ENCODE assay signal across 15 cellular contexts in genomic region chr6:105902401-105903031, GRCh38.
DNase-seq lines count a peak whose midpoint lies in the region; ATAC-seq and TF ChIP-seq lines count a peak whose summit lies in the region.
"Had no signal": no experiment of that assay in that cellular context is flagged by ENCODE, and none has a peak within 500 bp of the region (broad histone marks: within the 10 kb centered on the region; RNA-seq: fewer than 3 reads in every experiment).

No MANE protein-coding gene starts in this region.

- H3K27ac ChIP-seq in HEK293 (ENCODE audit: extremely low read depth, low read depth, low read length) (no peak overlapping the region), OCI-LY7 (ENCODE audit: low read depth, low read length, poor library complexity, severe bottlenecking) (peak overlapping the region; percentile 77)

- H4K20me1 ChIP-seq in OCI-LY7 (ENCODE audit: insufficient read depth, low read length): no peaks in the 10 kb centered on the region

- peak; percentile 62 for DNase-seq in AG20443 (ENCODE audit: low spot score)
- peak; percentile 83 for DNase-seq in OCI-LY7 (ENCODE audit: low spot score)
- peak; percentile 74 to 76 for DNase-seq in foreskin fibroblast
- no peak for DNase-seq in posterior cingulate gyrus
- DNase-seq in NCI-H2029 (lab: John Stamatoyannopoulos, UW): no peak
- DNase-seq: activated naive CD4-positive, alpha-beta T cell treated with anti-CD3 and anti-CD28 coated beads, Interleukin-2, amount 50 U/mL, for 16 hours; BE2C; H9; mucosa of descending colon; NCI-H187 treated with DMSO at 0.1 percent for 48 hours; stimulated activated CD4-positive, alpha-beta T cell treated with anti-CD3 and anti-CD28 coated beads, Interleukin-4, amount 100 ng/mL, for 4 hours; stimulated activated naive CD4-positive, alpha-beta T cell treated with Interleukin-2 at 50 U/mL for 16 hours had no signal

- H3K4me1 ChIP-seq in HEK293 (ENCODE audit: control insufficient read depth, insufficient read depth, low read length): no peaks in the 10 kb centered on the region
- peaks cover 78% of the 10 kb centered on the region for H3K4me1 ChIP-seq in OCI-LY7 (ENCODE audit: insufficient read depth, low read length, poor library complexity, severe bottlenecking)
- H3K4me1 ChIP-seq: BE2C had no signal

- no TSS peak for BruUV-seq in OCI-LY7 (replicated peaks; lab: Mats Ljungman, UMichigan)

- no peaks in the 10 kb centered on the region for H3K9me3 ChIP-seq in HEK293 (ENCODE audit: control insufficient read depth, insufficient read depth, low read depth, low read length)
- no peaks in the 10 kb centered on the region for H3K9me3 ChIP-seq in OCI-LY7 (ENCODE audit: low read length)
- H3K9me3 ChIP-seq: BE2C, mucosa of descending colon had no signal

- H3K4me3 ChIP-seq in HEK293 (ENCODE audit: low read depth, low read length): no peak overlapping the region
- H3K4me3 ChIP-seq in OCI-LY7 (ENCODE audit: low read depth, low read length, poor library complexity, severe bottlenecking): peak overlapping the region; percentile 33
- no peak overlapping the region for H3K4me3 ChIP-seq in foreskin fibroblast (ENCODE audit: low read depth in 1 of 2, low read length in 2 of 2)
- H3K4me3 ChIP-seq: mucosa of descending colon had no signal

- H3K4me2 ChIP-seq in OCI-LY7 (ENCODE audit: low read length): peak overlapping the region; percentile 50

- no peak for TF ChIP-seq CTCF in HEK293 (tag by site-specific recombination; IDR thresholded peaks at IDR 0.05)
- TF ChIP-seq CTCF in OCI-LY7 (conservative IDR thresholded peaks at IDR 0.05; ENCODE audit: low read length): no peak
- TF ChIP-seq CTCF in foreskin fibroblast (IDR thresholded peaks at IDR 0.05; ENCODE audit: low read depth, low read length): no peak

- CTCF ChIA-PET in HEK293 (lab: Yijun Ruan, JAX) (interaction anchor here (0.6 kb wide), 2 partner anchors 31 to 471 kb away, joined by 3 read pairs; no protein-coding TSS in a partner anchor), OCI-LY7 (lab: Charles Lee; ENCODE audit: unreplicated experiment) (no interaction called here)

- H2AFZ ChIP-seq in OCI-LY7 (ENCODE audit: low read length): peak overlapping the region; percentile 68

- POLR2A ChIA-PET in HEK293 (lab: Yijun Ruan, JAX) (no interaction called here), OCI-LY7 (lab: Charles Lee) (interaction anchor here (0.7 to 1.6 kb wide), 7 partner anchors 8 to 89 kb away, joined by 3 to 6 read pairs (median 4); no protein-coding TSS in a partner anchor)

- H3K36me3 ChIP-seq in HEK293 (ENCODE audit: control insufficient read depth in 2 of 2, insufficient read depth in 1 of 2, low read length in 2 of 2) (no peaks in the 10 kb centered on the region), OCI-LY7 (ENCODE audit: insufficient read depth, low read length) (no peaks in the 10 kb centered on the region; the same call in 1 of the 2 replicates)
- H3K36me3 ChIP-seq: BE2C had no signal

- intact Hi-C loops in OCI-LY7 (cut with micrococcal nuclease; ENCODE audit: unreplicated experiment) (no loop called here), posterior cingulate gyrus (cut with DNase I) (no loop called here)

- H3K79me2 ChIP-seq in OCI-LY7 (ENCODE audit: insufficient read depth, low read depth, low read length): no peaks in the 10 kb centered on the region

- ATAC-seq in HG02571 (IDR thresholded peaks at IDR 0.05; ENCODE audit: unreplicated experiment): no peak
- ATAC-seq in GM21825 (IDR thresholded peaks at IDR 0.05; ENCODE audit: unreplicated experiment): no peak
- ATAC-seq: mucosa of descending colon had no signal

- no peaks in the 10 kb centered on the region for H3K9me2 ChIP-seq in OCI-LY7 (ENCODE audit: insufficient read depth, low read length)

TF ChIP-seq in HEK293, 187 proteins besides CTCF, POLR2A, EP300 and RAD21:
- TF ChIP-seq ZNF510 (tag by site-specific recombination; IDR thresholded peaks at IDR 0.05; ENCODE audit: insufficient replicate concordance) (peak; percentile 50), ZNF530 (tag by site-specific recombination; IDR thresholded peaks at IDR 0.05; ENCODE audit: low read depth) (no peak)

Comparison
In these comparisons a context has a peak if more than half of its experiments do, and no peak if none do; other contexts are left out.
1. DNase-seq: peak in AG20443 (single experiment), OCI-LY7 (single experiment) and foreskin fibroblast (2 of 2); none in posterior cingulate gyrus (0 of 10) and NCI-H2029 (single experiment).